ENCODE assay signal across 1 cellular context in the genomic region with DNA sequence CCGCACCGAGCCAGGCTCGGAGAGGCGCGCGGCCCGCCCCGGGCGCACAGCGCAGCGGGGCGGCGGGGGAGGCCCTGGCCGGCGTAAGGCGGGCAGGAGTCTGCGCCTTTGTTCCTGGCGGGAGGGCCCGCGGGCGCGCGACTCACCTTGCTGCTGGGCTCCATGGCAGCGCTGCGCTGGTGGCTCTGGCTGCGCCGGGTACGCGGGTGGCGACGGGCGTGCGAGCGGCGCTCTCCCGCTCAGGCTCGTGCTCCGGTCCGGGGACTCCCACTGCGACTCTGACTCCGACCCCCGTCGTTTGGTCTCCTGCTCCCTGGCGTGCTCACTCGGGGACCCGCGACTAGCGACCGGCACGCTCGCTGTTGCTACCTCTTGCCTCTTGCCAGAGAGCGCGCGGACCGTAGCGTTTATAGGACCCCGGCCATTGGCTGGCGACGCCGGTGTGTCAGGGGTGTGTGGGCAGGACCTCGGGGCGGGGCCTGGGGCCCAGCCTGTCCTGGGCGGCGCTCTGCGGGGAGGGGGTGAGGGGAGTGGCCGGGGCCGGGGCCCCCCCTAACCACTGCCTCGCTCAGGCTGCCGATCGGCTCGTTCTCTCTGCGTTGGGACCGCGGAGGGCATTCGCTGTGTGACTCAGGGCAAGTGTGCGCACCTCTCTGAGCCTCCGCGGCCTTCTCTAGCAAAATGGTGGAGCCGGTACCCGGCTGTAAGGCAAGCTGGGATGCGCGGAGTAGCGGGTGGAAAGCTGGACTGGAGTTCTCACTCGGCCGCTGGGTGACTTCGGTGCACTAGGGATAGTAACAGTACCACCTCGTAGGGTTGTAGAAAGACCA.
TF ChIP-seq lines count a peak whose summit lies in the region.

A gene (minus strand): TSS at position 381 of the 830 bp plus-strand sequence. CDS start 217 bp downstream, at position 164.

TF ChIP-seq in WTC11, 78 proteins besides CTCF, POLR2A, EP300 and RAD21 (continued from another document and continues in another):
- TF ChIP-seq RORB (CRISPR knock-in tag; IDR thresholded peaks at IDR 0.05) (no peak), ZNF232 (CRISPR knock-in tag; IDR thresholded peaks at IDR 0.05) (0 out of 2 replicates have a peak, but pooled peaks have one; percentile 29), KAT7 (CRISPR knock-in tag; IDR thresholded peaks at IDR 0.05; ENCODE audit: borderline replicate concordance) (no peak), RELA (CRISPR knock-in tag; IDR thresholded peaks at IDR 0.05; ENCODE audit: borderline replicate concordance) (no peak; the same call in 1 of the 2 replicates), CBFB (CRISPR knock-in tag; IDR thresholded peaks at IDR 0.05; ENCODE audit: low read depth) (no peak), ZNF121 (CRISPR knock-in tag; IDR thresholded peaks at IDR 0.05) (peak; percentile 99), ZNF423 (CRISPR knock-in tag; IDR thresholded peaks at IDR 0.05) (peak; percentile 56), GTF2I (CRISPR knock-in tag; conservative IDR thresholded peaks at IDR 0.05) (peak; percentile 97), NFATC4 (CRISPR knock-in tag; IDR thresholded peaks at IDR 0.05) (no peak), TCF7 (CRISPR knock-in tag; IDR thresholded peaks at IDR 0.05; ENCODE audit: low read depth) (peak; percentile 61; the same call in 1 of the 2 replicates), SP1 (CRISPR knock-in tag; conservative IDR thresholded peaks at IDR 0.05) (peak; percentile 91), JAZF1 (CRISPR knock-in tag; IDR thresholded peaks at IDR 0.05) (no peak), EMX1 (CRISPR knock-in tag; IDR thresholded peaks at IDR 0.05) (no peak), MXD4 (CRISPR knock-in tag; IDR thresholded peaks at IDR 0.05; ENCODE audit: borderline replicate concordance) (no peak), OVOL2 (CRISPR knock-in tag; IDR thresholded peaks at IDR 0.05; ENCODE audit: borderline replicate concordance) (no peak), ESRRA (CRISPR knock-in tag; IDR thresholded peaks at IDR 0.05; ENCODE audit: borderline replicate concordance) (no peak), NFE2L1 (CRISPR knock-in tag; IDR thresholded peaks at IDR 0.05) (no peak), ETV6 (CRISPR knock-in tag; IDR thresholded peaks at IDR 0.05) (peak; percentile 52; the same call in 1 of the 2 replicates), HMGA2 (CRISPR knock-in tag; IDR thresholded peaks at IDR 0.05) (no peak), GABPB1 (CRISPR knock-in tag; IDR thresholded peaks at IDR 0.05) (peak; percentile 47; the same call in 1 of the 2 replicates), NR2C2 (CRISPR knock-in tag; IDR thresholded peaks at IDR 0.05) (no peak), FOXJ3 (CRISPR knock-in tag; IDR thresholded peaks at IDR 0.05; ENCODE audit: borderline replicate concordance) (no peak), CREM (CRISPR knock-in tag; IDR thresholded peaks at IDR 0.05) (peak; percentile 62; the same call in 1 of the 2 replicates)
- TF ChIP-seq, protein P1, sequence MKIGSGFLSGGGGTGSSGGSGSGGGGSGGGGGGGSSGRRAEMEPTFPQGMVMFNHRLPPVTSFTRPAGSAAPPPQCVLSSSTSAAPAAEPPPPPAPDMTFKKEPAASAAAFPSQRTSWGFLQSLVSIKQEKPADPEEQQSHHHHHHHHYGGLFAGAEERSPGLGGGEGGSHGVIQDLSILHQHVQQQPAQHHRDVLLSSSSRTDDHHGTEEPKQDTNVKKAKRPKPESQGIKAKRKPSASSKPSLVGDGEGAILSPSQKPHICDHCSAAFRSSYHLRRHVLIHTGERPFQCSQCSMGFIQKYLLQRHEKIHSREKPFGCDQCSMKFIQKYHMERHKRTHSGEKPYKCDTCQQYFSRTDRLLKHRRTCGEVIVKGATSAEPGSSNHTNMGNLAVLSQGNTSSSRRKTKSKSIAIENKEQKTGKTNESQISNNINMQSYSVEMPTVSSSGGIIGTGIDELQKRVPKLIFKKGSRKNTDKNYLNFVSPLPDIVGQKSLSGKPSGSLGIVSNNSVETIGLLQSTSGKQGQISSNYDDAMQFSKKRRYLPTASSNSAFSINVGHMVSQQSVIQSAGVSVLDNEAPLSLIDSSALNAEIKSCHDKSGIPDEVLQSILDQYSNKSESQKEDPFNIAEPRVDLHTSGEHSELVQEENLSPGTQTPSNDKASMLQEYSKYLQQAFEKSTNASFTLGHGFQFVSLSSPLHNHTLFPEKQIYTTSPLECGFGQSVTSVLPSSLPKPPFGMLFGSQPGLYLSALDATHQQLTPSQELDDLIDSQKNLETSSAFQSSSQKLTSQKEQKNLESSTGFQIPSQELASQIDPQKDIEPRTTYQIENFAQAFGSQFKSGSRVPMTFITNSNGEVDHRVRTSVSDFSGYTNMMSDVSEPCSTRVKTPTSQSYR (CRISPR knock-in tag; IDR thresholded peaks at IDR 0.05) = no peak
- TF ChIP-seq, protein P2, sequence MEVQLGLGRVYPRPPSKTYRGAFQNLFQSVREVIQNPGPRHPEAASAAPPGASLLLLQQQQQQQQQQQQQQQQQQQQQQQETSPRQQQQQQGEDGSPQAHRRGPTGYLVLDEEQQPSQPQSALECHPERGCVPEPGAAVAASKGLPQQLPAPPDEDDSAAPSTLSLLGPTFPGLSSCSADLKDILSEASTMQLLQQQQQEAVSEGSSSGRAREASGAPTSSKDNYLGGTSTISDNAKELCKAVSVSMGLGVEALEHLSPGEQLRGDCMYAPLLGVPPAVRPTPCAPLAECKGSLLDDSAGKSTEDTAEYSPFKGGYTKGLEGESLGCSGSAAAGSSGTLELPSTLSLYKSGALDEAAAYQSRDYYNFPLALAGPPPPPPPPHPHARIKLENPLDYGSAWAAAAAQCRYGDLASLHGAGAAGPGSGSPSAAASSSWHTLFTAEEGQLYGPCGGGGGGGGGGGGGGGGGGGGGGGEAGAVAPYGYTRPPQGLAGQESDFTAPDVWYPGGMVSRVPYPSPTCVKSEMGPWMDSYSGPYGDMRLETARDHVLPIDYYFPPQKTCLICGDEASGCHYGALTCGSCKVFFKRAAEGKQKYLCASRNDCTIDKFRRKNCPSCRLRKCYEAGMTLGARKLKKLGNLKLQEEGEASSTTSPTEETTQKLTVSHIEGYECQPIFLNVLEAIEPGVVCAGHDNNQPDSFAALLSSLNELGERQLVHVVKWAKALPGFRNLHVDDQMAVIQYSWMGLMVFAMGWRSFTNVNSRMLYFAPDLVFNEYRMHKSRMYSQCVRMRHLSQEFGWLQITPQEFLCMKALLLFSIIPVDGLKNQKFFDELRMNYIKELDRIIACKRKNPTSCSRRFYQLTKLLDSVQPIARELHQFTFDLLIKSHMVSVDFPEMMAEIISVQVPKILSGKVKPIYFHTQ (CRISPR knock-in tag; IDR thresholded peaks at IDR 0.05) = no peak
- TF ChIP-seq, protein P3, sequence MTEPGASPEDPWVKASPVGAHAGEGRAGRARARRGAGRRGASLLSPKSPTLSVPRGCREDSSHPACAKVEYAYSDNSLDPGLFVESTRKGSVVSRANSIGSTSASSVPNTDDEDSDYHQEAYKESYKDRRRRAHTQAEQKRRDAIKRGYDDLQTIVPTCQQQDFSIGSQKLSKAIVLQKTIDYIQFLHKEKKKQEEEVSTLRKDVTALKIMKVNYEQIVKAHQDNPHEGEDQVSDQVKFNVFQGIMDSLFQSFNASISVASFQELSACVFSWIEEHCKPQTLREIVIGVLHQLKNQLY (CRISPR knock-in tag; IDR thresholded peaks at IDR 0.05) = no peak
- TF ChIP-seq, protein P4, sequence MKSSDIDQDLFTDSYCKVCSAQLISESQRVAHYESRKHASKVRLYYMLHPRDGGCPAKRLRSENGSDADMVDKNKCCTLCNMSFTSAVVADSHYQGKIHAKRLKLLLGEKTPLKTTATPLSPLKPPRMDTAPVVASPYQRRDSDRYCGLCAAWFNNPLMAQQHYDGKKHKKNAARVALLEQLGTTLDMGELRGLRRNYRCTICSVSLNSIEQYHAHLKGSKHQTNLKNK (CRISPR knock-in tag; IDR thresholded peaks at IDR 0.05) = no peak
- TF ChIP-seq, protein P5, sequence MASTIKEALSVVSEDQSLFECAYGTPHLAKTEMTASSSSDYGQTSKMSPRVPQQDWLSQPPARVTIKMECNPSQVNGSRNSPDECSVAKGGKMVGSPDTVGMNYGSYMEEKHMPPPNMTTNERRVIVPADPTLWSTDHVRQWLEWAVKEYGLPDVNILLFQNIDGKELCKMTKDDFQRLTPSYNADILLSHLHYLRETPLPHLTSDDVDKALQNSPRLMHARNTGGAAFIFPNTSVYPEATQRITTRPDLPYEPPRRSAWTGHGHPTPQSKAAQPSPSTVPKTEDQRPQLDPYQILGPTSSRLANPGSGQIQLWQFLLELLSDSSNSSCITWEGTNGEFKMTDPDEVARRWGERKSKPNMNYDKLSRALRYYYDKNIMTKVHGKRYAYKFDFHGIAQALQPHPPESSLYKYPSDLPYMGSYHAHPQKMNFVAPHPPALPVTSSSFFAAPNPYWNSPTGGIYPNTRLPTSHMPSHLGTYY (CRISPR knock-in tag; IDR thresholded peaks at IDR 0.05) = no peak
- TF ChIP-seq, protein P6, sequence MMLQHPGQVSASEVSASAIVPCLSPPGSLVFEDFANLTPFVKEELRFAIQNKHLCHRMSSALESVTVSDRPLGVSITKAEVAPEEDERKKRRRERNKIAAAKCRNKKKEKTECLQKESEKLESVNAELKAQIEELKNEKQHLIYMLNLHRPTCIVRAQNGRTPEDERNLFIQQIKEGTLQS (CRISPR knock-in tag; conservative IDR thresholded peaks at IDR 0.05) = no peak
- TF ChIP-seq, protein P7, sequence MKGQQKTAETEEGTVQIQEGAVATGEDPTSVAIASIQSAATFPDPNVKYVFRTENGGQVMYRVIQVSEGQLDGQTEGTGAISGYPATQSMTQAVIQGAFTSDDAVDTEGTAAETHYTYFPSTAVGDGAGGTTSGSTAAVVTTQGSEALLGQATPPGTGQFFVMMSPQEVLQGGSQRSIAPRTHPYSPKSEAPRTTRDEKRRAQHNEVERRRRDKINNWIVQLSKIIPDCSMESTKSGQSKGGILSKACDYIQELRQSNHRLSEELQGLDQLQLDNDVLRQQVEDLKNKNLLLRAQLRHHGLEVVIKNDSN (CRISPR knock-in tag; IDR thresholded peaks at IDR 0.05) = no peak; the same call in 1 of the 2 replicates
- TF ChIP-seq, protein P8, sequence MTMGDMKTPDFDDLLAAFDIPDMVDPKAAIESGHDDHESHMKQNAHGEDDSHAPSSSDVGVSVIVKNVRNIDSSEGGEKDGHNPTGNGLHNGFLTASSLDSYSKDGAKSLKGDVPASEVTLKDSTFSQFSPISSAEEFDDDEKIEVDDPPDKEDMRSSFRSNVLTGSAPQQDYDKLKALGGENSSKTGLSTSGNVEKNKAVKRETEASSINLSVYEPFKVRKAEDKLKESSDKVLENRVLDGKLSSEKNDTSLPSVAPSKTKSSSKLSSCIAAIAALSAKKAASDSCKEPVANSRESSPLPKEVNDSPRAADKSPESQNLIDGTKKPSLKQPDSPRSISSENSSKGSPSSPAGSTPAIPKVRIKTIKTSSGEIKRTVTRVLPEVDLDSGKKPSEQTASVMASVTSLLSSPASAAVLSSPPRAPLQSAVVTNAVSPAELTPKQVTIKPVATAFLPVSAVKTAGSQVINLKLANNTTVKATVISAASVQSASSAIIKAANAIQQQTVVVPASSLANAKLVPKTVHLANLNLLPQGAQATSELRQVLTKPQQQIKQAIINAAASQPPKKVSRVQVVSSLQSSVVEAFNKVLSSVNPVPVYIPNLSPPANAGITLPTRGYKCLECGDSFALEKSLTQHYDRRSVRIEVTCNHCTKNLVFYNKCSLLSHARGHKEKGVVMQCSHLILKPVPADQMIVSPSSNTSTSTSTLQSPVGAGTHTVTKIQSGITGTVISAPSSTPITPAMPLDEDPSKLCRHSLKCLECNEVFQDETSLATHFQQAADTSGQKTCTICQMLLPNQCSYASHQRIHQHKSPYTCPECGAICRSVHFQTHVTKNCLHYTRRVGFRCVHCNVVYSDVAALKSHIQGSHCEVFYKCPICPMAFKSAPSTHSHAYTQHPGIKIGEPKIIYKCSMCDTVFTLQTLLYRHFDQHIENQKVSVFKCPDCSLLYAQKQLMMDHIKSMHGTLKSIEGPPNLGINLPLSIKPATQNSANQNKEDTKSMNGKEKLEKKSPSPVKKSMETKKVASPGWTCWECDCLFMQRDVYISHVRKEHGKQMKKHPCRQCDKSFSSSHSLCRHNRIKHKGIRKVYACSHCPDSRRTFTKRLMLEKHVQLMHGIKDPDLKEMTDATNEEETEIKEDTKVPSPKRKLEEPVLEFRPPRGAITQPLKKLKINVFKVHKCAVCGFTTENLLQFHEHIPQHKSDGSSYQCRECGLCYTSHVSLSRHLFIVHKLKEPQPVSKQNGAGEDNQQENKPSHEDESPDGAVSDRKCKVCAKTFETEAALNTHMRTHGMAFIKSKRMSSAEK (CRISPR knock-in tag; IDR thresholded peaks at IDR 0.05; ENCODE audit: borderline replicate concordance) = no peak
- TF ChIP-seq, protein P9, sequence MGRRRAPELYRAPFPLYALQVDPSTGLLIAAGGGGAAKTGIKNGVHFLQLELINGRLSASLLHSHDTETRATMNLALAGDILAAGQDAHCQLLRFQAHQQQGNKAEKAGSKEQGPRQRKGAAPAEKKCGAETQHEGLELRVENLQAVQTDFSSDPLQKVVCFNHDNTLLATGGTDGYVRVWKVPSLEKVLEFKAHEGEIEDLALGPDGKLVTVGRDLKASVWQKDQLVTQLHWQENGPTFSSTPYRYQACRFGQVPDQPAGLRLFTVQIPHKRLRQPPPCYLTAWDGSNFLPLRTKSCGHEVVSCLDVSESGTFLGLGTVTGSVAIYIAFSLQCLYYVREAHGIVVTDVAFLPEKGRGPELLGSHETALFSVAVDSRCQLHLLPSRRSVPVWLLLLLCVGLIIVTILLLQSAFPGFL (CRISPR knock-in tag; IDR thresholded peaks at IDR 0.05; ENCODE audit: borderline replicate concordance) = no peak
- TF ChIP-seq, protein P10, sequence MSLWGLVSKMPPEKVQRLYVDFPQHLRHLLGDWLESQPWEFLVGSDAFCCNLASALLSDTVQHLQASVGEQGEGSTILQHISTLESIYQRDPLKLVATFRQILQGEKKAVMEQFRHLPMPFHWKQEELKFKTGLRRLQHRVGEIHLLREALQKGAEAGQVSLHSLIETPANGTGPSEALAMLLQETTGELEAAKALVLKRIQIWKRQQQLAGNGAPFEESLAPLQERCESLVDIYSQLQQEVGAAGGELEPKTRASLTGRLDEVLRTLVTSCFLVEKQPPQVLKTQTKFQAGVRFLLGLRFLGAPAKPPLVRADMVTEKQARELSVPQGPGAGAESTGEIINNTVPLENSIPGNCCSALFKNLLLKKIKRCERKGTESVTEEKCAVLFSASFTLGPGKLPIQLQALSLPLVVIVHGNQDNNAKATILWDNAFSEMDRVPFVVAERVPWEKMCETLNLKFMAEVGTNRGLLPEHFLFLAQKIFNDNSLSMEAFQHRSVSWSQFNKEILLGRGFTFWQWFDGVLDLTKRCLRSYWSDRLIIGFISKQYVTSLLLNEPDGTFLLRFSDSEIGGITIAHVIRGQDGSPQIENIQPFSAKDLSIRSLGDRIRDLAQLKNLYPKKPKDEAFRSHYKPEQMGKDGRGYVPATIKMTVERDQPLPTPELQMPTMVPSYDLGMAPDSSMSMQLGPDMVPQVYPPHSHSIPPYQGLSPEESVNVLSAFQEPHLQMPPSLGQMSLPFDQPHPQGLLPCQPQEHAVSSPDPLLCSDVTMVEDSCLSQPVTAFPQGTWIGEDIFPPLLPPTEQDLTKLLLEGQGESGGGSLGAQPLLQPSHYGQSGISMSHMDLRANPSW (CRISPR knock-in tag; conservative IDR thresholded peaks at IDR 0.05; ENCODE audit: low read depth) = no peak
